In genomic region chr6:34305982-34306702, GRCh38 we compare ENCODE assay signal across 13 cellular contexts. TPM values are rescaled to one million over a fixed set of nuclear protein-coding genes. Genes with fewer than 3 reads are reported as not detected.
DNase-seq lines count a peak whose midpoint lies in the region; ATAC-seq and TF ChIP-seq lines count a peak whose summit lies in the region.
"Had no signal": no experiment of that assay in that cellular context is flagged by ENCODE, and none has a peak within 500 bp of the region (broad histone marks: within the 10 kb centered on the region; RNA-seq: fewer than 3 reads in every experiment).

No MANE protein-coding gene starts in this region.

- DNase-seq in Right ventricle myocardium inferior (ENCODE audit: missing footprints) (no peak), cardiac septum (ENCODE audit: low spot score) (no peak), dermis blood vessel endothelial cell (peak; percentile 66), lung microvascular endothelial cell (ENCODE audit: low read depth in 2 of 2) (peak; percentile 46 to 88), PC-3 (no peak)
- no peak for DNase-seq in activated naive CD8-positive, alpha-beta T cell treated with anti-CD3 and anti-CD28 coated beads, Interleukin-2, amount 50 U/mL, for 24 hours
- DNase-seq: activated T-cell treated with anti-CD3 and anti-CD28 coated beads for 4 hours, midbrain, T-helper 9 cell had no signal

- H3K27ac ChIP-seq in PC-3 (ENCODE audit: low read length) = no peak overlapping the region
- H3K27ac ChIP-seq: A549 had no signal

- POLR2A ChIA-PET in PC-3 (lab: Charles Lee; ENCODE audit: unreplicated experiment) = no interaction called here

- H3K9me2 ChIP-seq in PC-3 (replicated peaks; ENCODE audit: low read length) = no peaks in the 10 kb centered on the region

- H3K79me2 ChIP-seq in PC-3 (ENCODE audit: low read length) = peaks cover 21% of the 10 kb centered on the region

- no peaks in the 10 kb centered on the region for H3K36me3 ChIP-seq in PC-3 (ENCODE audit: low read depth, low read length)

- no peak overlapping the region for H3K4me3 Mint-ChIP-seq in activated naive CD8-positive, alpha-beta T cell treated with anti-CD3 and anti-CD28 coated beads, Interleukin-2, amount 50 U/mL, for 24 hours
- H3K4me3 Mint-ChIP-seq: stimulated activated naive CD8-positive, alpha-beta T cell treated with anti-CD3 and anti-CD28 coated beads, Interleukin-15, Interleukin-2, amounts not matched to agents 100 ng/mL and 50 ng/mL, for 24 hours had no signal

- no peaks in the 10 kb centered on the region for H3K4me1 ChIP-seq in PC-3 (ENCODE audit: insufficient read depth, low read length)

- CTCF ChIA-PET in PC-3 (lab: Charles Lee) = no interaction called here

- no peak overlapping the region for H2AFZ ChIP-seq in PC-3 (ENCODE audit: low read length)

- no peak overlapping the region for H3K9ac ChIP-seq in PC-3 (ENCODE audit: low read length)

- no peaks in the 10 kb centered on the region for H3K27me3 ChIP-seq in PC-3 (ENCODE audit: low read length)

- no TSS peak for BruUV-seq in PC-3 (replicated peaks; lab: Mats Ljungman, UMichigan)

- H3K9me3 Mint-ChIP-seq in activated naive CD8-positive, alpha-beta T cell treated with anti-CD3 and anti-CD28 coated beads, Interleukin-2, amount 50 U/mL, for 24 hours = no peaks in the 10 kb centered on the region
- H3K9me3 Mint-ChIP-seq: stimulated activated naive CD8-positive, alpha-beta T cell treated with anti-CD3 and anti-CD28 coated beads, Interleukin-15, Interleukin-2, amounts not matched to agents 100 ng/mL and 50 ng/mL, for 24 hours had no signal

- intact Hi-C loops in Right ventricle myocardium inferior (cut with DNase I) = no loop called here
- intact Hi-C loops in cardiac septum (cut with DNase I) = no loop called here
- intact Hi-C loops in PC-3 (cut with micrococcal nuclease) = no loop called here

- no peaks in the 10 kb centered on the region for H3K9me3 ChIP-seq in PC-3 (ENCODE audit: low read length)
- H3K9me3 ChIP-seq: A549 had no signal

- no peak overlapping the region for H3K4me2 ChIP-seq in PC-3 (ENCODE audit: low read length)
- H3K4me2 ChIP-seq: A549 had no signal

- H3K4me1 Mint-ChIP-seq in activated naive CD8-positive, alpha-beta T cell treated with anti-CD3 and anti-CD28 coated beads, Interleukin-2, amount 50 U/mL, for 24 hours = peaks cover 5% of the 10 kb centered on the region

- no peaks in the 10 kb centered on the region for H4K20me1 ChIP-seq in PC-3 (ENCODE audit: low read length)

- ATAC-seq in Right ventricle myocardium inferior (peak; percentile 62), GM18907 (IDR thresholded peaks at IDR 0.05; ENCODE audit: unreplicated experiment) (no peak), HG02610 (IDR thresholded peaks at IDR 0.05; ENCODE audit: unreplicated experiment) (no peak), PC-3 (no peak)
- ATAC-seq in activated naive CD8-positive, alpha-beta T cell treated with anti-CD3 and anti-CD28 coated beads, Interleukin-2, amount 50 U/mL, for 24 hours = no peak
- ATAC-seq: A549 had no signal

- H3K36me3 Mint-ChIP-seq in activated naive CD8-positive, alpha-beta T cell treated with anti-CD3 and anti-CD28 coated beads, Interleukin-2, amount 50 U/mL, for 24 hours (ENCODE audit: low read depth) = no peaks in the 10 kb centered on the region

- no peak for TF ChIP-seq CTCF in PC-3 (conservative IDR thresholded peaks at IDR 0.05; ENCODE audit: low read depth, low read length)

- no peak overlapping the region for H3K27ac Mint-ChIP-seq in activated naive CD8-positive, alpha-beta T cell treated with anti-CD3 and anti-CD28 coated beads, Interleukin-2, amount 50 U/mL, for 24 hours
- H3K27ac Mint-ChIP-seq: stimulated activated naive CD8-positive, alpha-beta T cell treated with anti-CD3 and anti-CD28 coated beads, Interleukin-15, Interleukin-2, amounts not matched to agents 100 ng/mL and 50 ng/mL, for 24 hours had no signal

- no peak overlapping the region for H3K4me3 ChIP-seq in PC-3 (ENCODE audit: low read length)
- H3K4me3 ChIP-seq: A549 had no signal

- no peaks in the 10 kb centered on the region for H3K27me3 Mint-ChIP-seq in activated naive CD8-positive, alpha-beta T cell treated with anti-CD3 and anti-CD28 coated beads, Interleukin-2, amount 50 U/mL, for 24 hours
- H3K27me3 Mint-ChIP-seq: stimulated activated naive CD8-positive, alpha-beta T cell treated with anti-CD3 and anti-CD28 coated beads, Interleukin-15, Interleukin-2, amounts not matched to agents 100 ng/mL and 50 ng/mL, for 24 hours had no signal

- H3F3A ChIP-seq in PC-3 (ENCODE audit: low read length, unreplicated experiment) = no peaks in the 10 kb centered on the region

RNA-seq across cellular contexts. Expression of gene SMIM29, which starts 57.3 kb away (rescaled TPM):
- total RNA-seq in Right ventricle myocardium inferior = 20.7 TPM
- total RNA-seq in cardiac septum = 27.1 TPM
- total RNA-seq in dermis blood vessel endothelial cell = 16.4 and 24.3 TPM in 2 replicates
- total RNA-seq in lung microvascular endothelial cell = 16.1 and 22.6 TPM in 2 replicates
- total RNA-seq in PC-3 (2014; rRNA removed) = 25.8 and 26.8 TPM in 2 replicates

Comparison
In these comparisons a context has a peak if more than half of its experiments do, and no peak if none do; other contexts are left out.
1. DNase-seq: peak in dermis blood vessel endothelial cell (single experiment) and lung microvascular endothelial cell (2 of 2); none in Right ventricle myocardium inferior (single experiment), cardiac septum (single experiment), activated naive CD8-positive, alpha-beta T cell treated with anti-CD3 and anti-CD28 coated beads, Interleukin-2, amount 50 U/mL, for 24 hours (single experiment) and PC-3 (single experiment).